ENCODE assay signal across 18 cellular contexts in genomic region chr9:33293782-33294181, GRCh38. TPM values are rescaled to one million over a fixed set of nuclear protein-coding genes. Genes with fewer than 3 reads are reported as not detected.
DNase-seq lines count a peak whose midpoint lies in the region; ATAC-seq and TF ChIP-seq lines count a peak whose summit lies in the region.
"Had no signal": no experiment of that assay in that cellular context is flagged by ENCODE, and none has a peak within 500 bp of the region (broad histone marks: within the 10 kb centered on the region; RNA-seq: fewer than 3 reads in every experiment).

No MANE protein-coding gene starts in this region.

- H3K9me3 ChIP-seq in SU-DHL-6 (ENCODE audit: insufficient read depth, low read length) = no peaks in the 10 kb centered on the region
- H3K9me3 ChIP-seq: right atrium auricular region, stomach had no signal

- H3K4me2 ChIP-seq in SU-DHL-6 (ENCODE audit: low read depth, low read length, poor library complexity, severe bottlenecking) = peak overlapping the region; percentile 60

- H3K27me3 ChIP-seq in SU-DHL-6 (ENCODE audit: low read length) = no peaks in the 10 kb centered on the region
- H3K27me3 ChIP-seq: right atrium auricular region, stomach had no signal

- peak overlapping the region; percentile 91; the same call in 1 of the 2 replicates for H3K27ac ChIP-seq in SU-DHL-6 (ENCODE audit: low read depth, low read length)
- H3K27ac ChIP-seq: right atrium auricular region had no signal

- H3F3A ChIP-seq in SU-DHL-6 (ENCODE audit: insufficient read depth) = peaks cover 46% of the 10 kb centered on the region

- H3K9me2 ChIP-seq in SU-DHL-6 (replicated peaks; ENCODE audit: insufficient read depth, low read length) = no peaks in the 10 kb centered on the region

- H3K4me3 ChIP-seq in SU-DHL-6 (ENCODE audit: insufficient read depth, low read length, poor library complexity, severe bottlenecking) = no peak overlapping the region
- H3K4me3 ChIP-seq: right atrium auricular region, stomach had no signal

- H3K4me1 Mint-ChIP-seq in activated naive CD4-positive, alpha-beta T cell treated with anti-CD3 and anti-CD28 coated beads, Interleukin-2, amount 50 U/mL, for 24 hours = peaks cover 83% of the 10 kb centered on the region
- peaks cover 72% of the 10 kb centered on the region for H3K4me1 Mint-ChIP-seq in stimulated activated memory B cell treated with anti-CD40 and anti-IgM and Interleukin-4, amounts not matched to agents 10 μg/mL and 1 μg/mL and 100 μg/mL, for 72 hours

- peaks cover 40% of the 10 kb centered on the region for H3K36me3 Mint-ChIP-seq in activated naive CD4-positive, alpha-beta T cell treated with anti-CD3 and anti-CD28 coated beads, Interleukin-2, amount 50 U/mL, for 24 hours
- peaks cover 60% of the 10 kb centered on the region for H3K36me3 Mint-ChIP-seq in stimulated activated memory B cell treated with anti-CD40 and anti-IgM and Interleukin-4, amounts not matched to agents 10 μg/mL and 1 μg/mL and 100 μg/mL, for 72 hours

- H3K79me2 ChIP-seq in SU-DHL-6 (ENCODE audit: insufficient read depth, low read length) = peaks cover 78% of the 10 kb centered on the region

- H3K9ac ChIP-seq in SU-DHL-6 (ENCODE audit: low read length) = no peak overlapping the region

- H2AFZ ChIP-seq in SU-DHL-6 (ENCODE audit: low read depth, low read length, severe bottlenecking) = no peak overlapping the region

- no peak for TF ChIP-seq CTCF in SU-DHL-6 (IDR thresholded peaks at IDR 0.05; ENCODE audit: insufficient read depth, low read length, poor library complexity, severe bottlenecking)

- no peak overlapping the region for H3K27ac Mint-ChIP-seq in activated naive CD4-positive, alpha-beta T cell treated with anti-CD3 and anti-CD28 coated beads, Interleukin-2, amount 50 U/mL, for 24 hours
- peak overlapping the region; percentile 98 for H3K27ac Mint-ChIP-seq in stimulated activated memory B cell treated with anti-CD40 and anti-IgM and Interleukin-4, amounts not matched to agents 10 μg/mL and 1 μg/mL and 100 μg/mL, for 72 hours
- H3K27ac Mint-ChIP-seq: mesothelial cell of epicardium had no signal

- peaks cover 27% of the 10 kb centered on the region for H3K36me3 ChIP-seq in SU-DHL-6 (ENCODE audit: low read length)

- H3K27me3 Mint-ChIP-seq in activated naive CD4-positive, alpha-beta T cell treated with anti-CD3 and anti-CD28 coated beads, Interleukin-2, amount 50 U/mL, for 24 hours = no peaks in the 10 kb centered on the region
- no peaks in the 10 kb centered on the region for H3K27me3 Mint-ChIP-seq in stimulated activated memory B cell treated with anti-CD40 and anti-IgM and Interleukin-4, amounts not matched to agents 10 μg/mL and 1 μg/mL and 100 μg/mL, for 72 hours

- no peak for DNase-seq in activated naive CD4-positive, alpha-beta T cell treated with anti-CD3 and anti-CD28 coated beads, Interleukin-2, amount 50 U/mL, for 16 hours
- no peak for DNase-seq in left lobe of liver (ENCODE audit: low spot score)
- no peak for DNase-seq in GF-D8 (lab: John Stamatoyannopoulos, UW)
- no peak for DNase-seq in NCI-H2081 treated with DMSO at 0.1 percent for 48 hours (lab: John Stamatoyannopoulos, UW)
- DNase-seq: DND-41, left cardiac atrium, NCI-H2029 treated with DMSO at 0.1 percent for 48 hours, SIG-M5, stomach, T-helper 2 cell had no signal

- H3K4me3 Mint-ChIP-seq in activated naive CD4-positive, alpha-beta T cell treated with anti-CD3 and anti-CD28 coated beads, Interleukin-2, amount 50 U/mL, for 24 hours = peak overlapping the region; percentile 95
- H3K4me3 Mint-ChIP-seq in stimulated activated memory B cell treated with anti-CD40 and anti-IgM and Interleukin-4, amounts not matched to agents 10 μg/mL and 1 μg/mL and 100 μg/mL, for 72 hours = no peak overlapping the region
- H3K4me3 Mint-ChIP-seq: mesothelial cell of epicardium had no signal

- no peaks in the 10 kb centered on the region for H3K9me3 Mint-ChIP-seq in activated naive CD4-positive, alpha-beta T cell treated with anti-CD3 and anti-CD28 coated beads, Interleukin-2, amount 50 U/mL, for 24 hours
- H3K9me3 Mint-ChIP-seq in stimulated activated memory B cell treated with anti-CD40 and anti-IgM and Interleukin-4, amounts not matched to agents 10 μg/mL and 1 μg/mL and 100 μg/mL, for 72 hours = no peaks in the 10 kb centered on the region
- H3K9me3 Mint-ChIP-seq: mesothelial cell of epicardium had no signal

- H4K20me1 ChIP-seq in SU-DHL-6 (ENCODE audit: low read depth, low read length) = peaks cover 8% of the 10 kb centered on the region; the same call in 1 of the 2 replicates

- ATAC-seq in left lobe of liver (peak; percentile 17), HG02840 (IDR thresholded peaks at IDR 0.05; ENCODE audit: low FRiP score, unreplicated experiment) (no peak)
- ATAC-seq in stimulated activated memory B cell treated with anti-CD40 and anti-IgM and Interleukin-4, amounts not matched to agents 10 μg/mL and 1 μg/mL and 100 μg/mL, for 72 hours = no peak
- ATAC-seq: left cardiac atrium had no signal

RNA-seq across cellular contexts. Expression of gene NFX1, which starts 3.5 kb away (rescaled TPM):
- 24.3 TPM for total RNA-seq in left lobe of liver

RNA-seq across cellular contexts. Expression of gene CHMP5, which starts 28.9 kb away (rescaled TPM):
- 20.0 TPM for total RNA-seq in left lobe of liver

RNA-seq across cellular contexts. Expression of gene BAG1, which starts 29.3 kb away (rescaled TPM):
- 51.0 TPM for total RNA-seq in left lobe of liver

RNA-seq across cellular contexts. Expression of gene SPINK4, which starts 53.8 kb away (rescaled TPM):
- total RNA-seq in left lobe of liver = not detected
- total RNA-seq: left cardiac atrium, mesothelial cell of epicardium, NCI-H460, right atrium auricular region, ureter had no signal
